In genomic region chr15:99414755-99415731, GRCh38 we compare ENCODE assay signal across 21 cellular contexts.
DNase-seq lines count a peak whose midpoint lies in the region; ATAC-seq and TF ChIP-seq lines count a peak whose summit lies in the region.
"Had no signal": no experiment of that assay in that cellular context is flagged by ENCODE, and none has a peak within 500 bp of the region (broad histone marks: within the 10 kb centered on the region; RNA-seq: fewer than 3 reads in every experiment).

No MANE protein-coding gene starts in this region.

- H3K27me3 ChIP-seq in esophagus muscularis mucosa: no peaks in the 10 kb centered on the region
- H3K27me3 ChIP-seq: brain microvascular endothelial cell, heart right ventricle, pancreas had no signal

- TF ChIP-seq EP300 in esophagus muscularis mucosa (IDR thresholded peaks at IDR 0.05): no peak

- ATAC-seq in sciatic nerve (peak; percentile 26), HG02973 (IDR thresholded peaks at IDR 0.05; ENCODE audit: unreplicated experiment) (no peak), GM21786 (IDR thresholded peaks at IDR 0.05; ENCODE audit: unreplicated experiment) (no peak)
- ATAC-seq: activated naive CD4-positive, alpha-beta T cell treated with anti-CD3 and anti-CD28 coated beads, Interleukin-2, amount 50 U/mL, for 72 hours; activated T-cell treated with anti-CD3 and anti-CD28 coated beads, Interleukin-2, amount 50 U/mL, for 4 hours; mucosa of descending colon; pancreas had no signal

- H3K9me3 ChIP-seq in esophagus muscularis mucosa: no peaks in the 10 kb centered on the region
- H3K9me3 ChIP-seq: heart right ventricle, mucosa of descending colon, pancreas had no signal

- no peak overlapping the region for H3K4me3 ChIP-seq in esophagus muscularis mucosa
- H3K4me3 ChIP-seq: heart right ventricle, mucosa of descending colon, pancreas had no signal

- WGBS in esophagus muscularis mucosa: 88% methylated on average over 9 of the region's 25 CpGs

- no peaks in the 10 kb centered on the region for H3K4me1 ChIP-seq in esophagus muscularis mucosa
- H3K4me1 ChIP-seq: pancreas had no signal

- no peaks in the 10 kb centered on the region for H3K36me3 ChIP-seq in esophagus muscularis mucosa
- H3K36me3 ChIP-seq: brain microvascular endothelial cell, heart right ventricle, pancreas had no signal

- intact Hi-C loops in esophagus muscularis mucosa (cut with DNase I) (no loop called here), sciatic nerve (cut with DNase I) (no loop called here)

- no peak for TF ChIP-seq POLR2A in esophagus muscularis mucosa (IDR thresholded peaks at IDR 0.05; ENCODE audit: low read depth)

- TF ChIP-seq CTCF in esophagus muscularis mucosa (IDR thresholded peaks at IDR 0.05): no peak

- DNase-seq in Daoy (ENCODE audit: low read depth): peak; percentile 37
- DNase-seq in M059J (ENCODE audit: low read depth): peak; percentile 71
- DNase-seq in esophagus muscularis mucosa (ENCODE audit: extremely low spot score): peak; percentile 92
- DNase-seq in sciatic nerve (ENCODE audit: low spot score): peak; percentile 50
- no peak for DNase-seq in stimulated activated CD4-positive, alpha-beta T cell treated with anti-CD3 and anti-CD28 coated beads, Interleukin-1b, Interleukin-23, amount 100 ng/mL, for 48 hours
- DNase-seq in NCI-H2171 (lab: John Stamatoyannopoulos, UW): no peak
- DNase-seq: activated CD4-positive, alpha-beta T cell treated with anti-CD3 and anti-CD28 coated beads, Interleukin-2, amount 10 ng/mL, durations not matched to agents 7 days and 5 days; activated T-cell treated with anti-CD3 and anti-CD28 coated beads, Interleukin-2, amount 50 U/mL, for 4 hours; brain microvascular endothelial cell; heart right ventricle; kidney; NCI-H146; NCI-H524; OCI-M1; stimulated activated CD4-positive, alpha-beta T cell treated with anti-CD3 and anti-CD28 coated beads, Interleukin-12 subunit alpha, Interleukin-12 subunit beta, amount 100 ng/mL, for 4 hours; stimulated activated naive CD4-positive, alpha-beta T cell treated with Interleukin-2 at 50 U/mL for 16 hours had no signal

- no peak overlapping the region for H3K27ac ChIP-seq in esophagus muscularis mucosa (replicated peaks in 1 of 4)
- H3K27ac ChIP-seq: brain microvascular endothelial cell, heart right ventricle, pancreas had no signal

Comparison
In these comparisons a context has a peak if more than half of its experiments do, and no peak if none do; other contexts are left out.
1. DNase-seq: peak in Daoy (single experiment), M059J (single experiment), esophagus muscularis mucosa (single experiment) and sciatic nerve (single experiment); none in stimulated activated CD4-positive, alpha-beta T cell treated with anti-CD3 and anti-CD28 coated beads, Interleukin-1b, Interleukin-23, amount 100 ng/mL, for 48 hours (single experiment) and NCI-H2171 (single experiment).